ENCODE assay signal across 8 cellular contexts in genomic region chr3:187012609-187013051, GRCh38.
DNase-seq lines count a peak whose midpoint lies in the region; ATAC-seq and TF ChIP-seq lines count a peak whose summit lies in the region.

No MANE protein-coding gene starts in this region.

- H3K36me3 ChIP-seq in lung (ENCODE audit: control insufficient read depth in 2 of 2, insufficient read depth in 2 of 2, low read length in 2 of 2) (peaks cover 0 to 5% of the 10 kb centered on the region in 2 donors), tibial nerve (no peaks in the 10 kb centered on the region)

- peak overlapping the region; percentile 14 to 29 for H3K27ac ChIP-seq in lung (ENCODE audit: low read depth in 1 of 2, low read length in 1 of 2)
- peak overlapping the region in 3 of 4 donors; percentile 61 to 63 (median 63) for H3K27ac ChIP-seq in tibial nerve

- no peak for TF ChIP-seq POLR2A in tibial nerve (IDR thresholded peaks at IDR 0.05)

- DNase-seq in activated effector memory CD4-positive, alpha-beta T cell treated with anti-CD3 and anti-CD28 coated beads, Interleukin-2, amount 50 U/mL, for 16 hours, result peak; percentile 81
- DNase-seq in activated effector memory CD4-positive, alpha-beta T cell treated with Interleukin-2 at 50 U/mL for 16 hours, result no peak
- DNase-seq in activated naive CD4-positive, alpha-beta T cell treated with Interleukin-2 at 50 U/mL for 16 hours, result peak; percentile 53
- DNase-seq in lung (ENCODE audit: low spot score), result no peak
- no peak for DNase-seq in tibial nerve (ENCODE audit: low spot score in 2 of 2)
- no peak for DNase-seq in D341Med (ENCODE audit: low spot score)

- H3K4me3 ChIP-seq in lung (no peak overlapping the region), tibial nerve (no peak overlapping the region)

- ATAC-seq in lung (ENCODE audit: insufficient read depth, low FRiP score) (peak; percentile 43), GM18519 (IDR thresholded peaks at IDR 0.05; ENCODE audit: low FRiP score, unreplicated experiment) (no peak), GM21447 (IDR thresholded peaks at IDR 0.05; ENCODE audit: unreplicated experiment) (no peak)

- H3K9me3 ChIP-seq in lung (ENCODE audit: control insufficient read depth in 2 of 2, insufficient read depth in 1 of 2, low read length in 1 of 2) (no peaks in the 10 kb centered on the region), tibial nerve (peaks cover 0 to 13% (median 0%) of the 10 kb centered on the region in 4 donors)

- peaks cover 5 to 22% of the 10 kb centered on the region in 2 donors for H3K4me1 ChIP-seq in lung (ENCODE audit: control insufficient read depth in 2 of 2, insufficient read depth in 2 of 2, low read length in 2 of 2)
- peaks cover 0 to 34% (median 22%) of the 10 kb centered on the region in 4 donors for H3K4me1 ChIP-seq in tibial nerve

- no peak for TF ChIP-seq EP300 in tibial nerve (IDR thresholded peaks at IDR 0.05)

- H3K27me3 ChIP-seq in lung (ENCODE audit: control insufficient read depth, insufficient read depth) (no peaks in the 10 kb centered on the region), tibial nerve (no peaks in the 10 kb centered on the region)

- 17 to 33% methylated on average over 7 of the region's 7 CpGs for WGBS in lung, 2 donors
- WGBS in tibial nerve, 2 donors, result 44% methylated on average over 6 to 7 of the region's 7 CpGs

- no peak for TF ChIP-seq CTCF in lung (IDR thresholded peaks at IDR 0.05; ENCODE audit: control extremely low read depth, extremely low read depth)
- TF ChIP-seq CTCF in tibial nerve (IDR thresholded peaks at IDR 0.05), result no peak

Comparison
In these comparisons a context has a peak if more than half of its experiments do, and no peak if none do; other contexts are left out.
1. DNase-seq: peak in activated effector memory CD4-positive, alpha-beta T cell treated with anti-CD3 and anti-CD28 coated beads, Interleukin-2, amount 50 U/mL, for 16 hours (single experiment) and activated naive CD4-positive, alpha-beta T cell treated with Interleukin-2 at 50 U/mL for 16 hours (single experiment); none in activated effector memory CD4-positive, alpha-beta T cell treated with Interleukin-2 at 50 U/mL for 16 hours (single experiment), lung (single experiment), tibial nerve (0 of 2) and D341Med (single experiment).